ENCODE assay signal across 13 cellular contexts in the genomic region with DNA sequence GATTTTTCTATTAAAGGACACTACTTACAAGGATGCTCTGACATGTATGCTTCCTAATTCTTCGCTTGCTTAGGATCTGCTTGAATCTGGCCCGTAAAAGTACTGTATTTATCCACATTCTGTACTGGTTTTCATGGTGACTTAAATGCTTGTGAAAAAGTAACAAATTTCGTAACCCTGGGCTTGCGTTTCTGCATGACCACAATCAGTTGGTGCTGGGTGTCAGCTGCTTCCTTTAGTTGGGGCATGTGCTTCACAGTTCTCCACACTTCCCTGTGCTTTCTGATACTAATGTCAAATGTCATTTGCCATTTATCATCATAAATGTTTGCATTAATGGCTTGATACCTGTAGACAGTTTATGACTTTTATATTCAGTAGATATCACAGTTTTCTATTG.
DNase-seq lines count a peak whose midpoint lies in the region; ATAC-seq and TF ChIP-seq lines count a peak whose summit lies in the region.
"Had no signal": no experiment of that assay in that cellular context is flagged by ENCODE, and none has a peak within 500 bp of the region (broad histone marks: within the 10 kb centered on the region; RNA-seq: fewer than 3 reads in every experiment).

No MANE protein-coding gene starts in this region.

- H3F3A ChIP-seq in smooth muscle cell (ENCODE audit: low read depth) = no peaks in the 10 kb centered on the region
- H3F3A ChIP-seq in neural progenitor cell (ENCODE audit: low read depth) = no peaks in the 10 kb centered on the region

- WGBS in smooth muscle cell (ENCODE audit: low lambda C conversion rate) = 80% methylated on average over 4 of the region's 4 CpGs

- H4K20me1 ChIP-seq in smooth muscle cell (ENCODE audit: low read depth) = no peaks in the 10 kb centered on the region
- no peaks in the 10 kb centered on the region for H4K20me1 ChIP-seq in neural progenitor cell (ENCODE audit: low read depth)

- no peak for TF ChIP-seq CTCF in fibroblast of villous mesenchyme (IDR thresholded peaks at IDR 0.05; ENCODE audit: insufficient read depth, low read depth, low read length)
- TF ChIP-seq CTCF in smooth muscle cell (IDR thresholded peaks at IDR 0.05; ENCODE audit: borderline replicate concordance, insufficient read depth, poor library complexity, severe bottlenecking) = no peak
- TF ChIP-seq CTCF in neural progenitor cell (IDR thresholded peaks at IDR 0.05) = no peak

- no peak overlapping the region for H3K9ac ChIP-seq in smooth muscle cell (ENCODE audit: low read depth)
- no peak overlapping the region for H3K9ac ChIP-seq in neural progenitor cell

- no peak overlapping the region for H3K4me3 Mint-ChIP-seq in neural progenitor cell
- H3K4me3 Mint-ChIP-seq: activated T-cell treated with anti-CD3 and anti-CD28 coated beads, Interleukin-2, amount 50 U/mL, for 24 hours had no signal

- no peak overlapping the region for H3K27ac ChIP-seq in smooth muscle cell (ENCODE audit: low read depth)
- no peak overlapping the region for H3K27ac ChIP-seq in neural progenitor cell
- H3K27ac ChIP-seq: upper lobe of left lung had no signal

- H3K36me3 ChIP-seq in smooth muscle cell (ENCODE audit: low read depth) = no peaks in the 10 kb centered on the region
- H3K36me3 ChIP-seq in neural progenitor cell = no peaks in the 10 kb centered on the region
- H3K36me3 ChIP-seq: upper lobe of left lung had no signal

- no peaks in the 10 kb centered on the region for H3K36me3 Mint-ChIP-seq in neural progenitor cell

- H3K9me3 Mint-ChIP-seq in neural progenitor cell = no peaks in the 10 kb centered on the region
- H3K9me3 Mint-ChIP-seq: activated T-cell treated with anti-CD3 and anti-CD28 coated beads, Interleukin-2, amount 50 U/mL, for 24 hours had no signal

- H3K27me3 Mint-ChIP-seq in neural progenitor cell (ENCODE audit: insufficient read depth, low read depth) = no peaks in the 10 kb centered on the region
- H3K27me3 Mint-ChIP-seq: activated T-cell treated with anti-CD3 and anti-CD28 coated beads, Interleukin-2, amount 50 U/mL, for 24 hours had no signal

- DNase-seq in NOMO-1 treated with DMSO at 0.1 percent for 48 hours (lab: John Stamatoyannopoulos, UW; ENCODE audit: unreplicated experiment) = peak; percentile 98
- DNase-seq in fibroblast of villous mesenchyme (ENCODE audit: low read depth) = peak; percentile 39
- no peak for DNase-seq in smooth muscle cell (lab: John Stamatoyannopoulos, UW; ENCODE audit: unreplicated experiment)
- DNase-seq in neural progenitor cell (ENCODE audit: low spot score) = no peak
- DNase-seq in superior temporal gyrus (ENCODE audit: extremely low spot score) = no peak
- DNase-seq in T-helper 2 cell = no peak
- DNase-seq: activated T-cell treated with anti-CD3 and anti-CD28 coated beads, Interleukin-2, amount 50 U/mL, for 24 hours; Caco-2; NCI-H2029; stimulated activated CD4-positive, alpha-beta T cell treated with anti-CD3 and anti-CD28 coated beads, Interleukin-4, amount 100 ng/mL, for 24 hours had no signal

- ATAC-seq in GM18502 (IDR thresholded peaks at IDR 0.05; ENCODE audit: poor library complexity, unreplicated experiment) (peak; percentile 59), HG02981 (IDR thresholded peaks at IDR 0.05; ENCODE audit: unreplicated experiment) (peak; percentile 50)

- no peaks in the 10 kb centered on the region for H3K4me1 ChIP-seq in smooth muscle cell (ENCODE audit: low read depth)
- peaks cover under 1% of the 10 kb centered on the region for H3K4me1 ChIP-seq in neural progenitor cell
- H3K4me1 ChIP-seq: Caco-2 had no signal

- no peak overlapping the region for H3K27ac Mint-ChIP-seq in neural progenitor cell
- H3K27ac Mint-ChIP-seq: activated T-cell treated with anti-CD3 and anti-CD28 coated beads, Interleukin-2, amount 50 U/mL, for 24 hours had no signal

- H3K9me3 ChIP-seq in smooth muscle cell (replicated peaks; ENCODE audit: low read depth) = no peaks in the 10 kb centered on the region
- H3K9me3 ChIP-seq in neural progenitor cell (ENCODE audit: low read depth) = no peaks in the 10 kb centered on the region
- H3K9me3 ChIP-seq: Caco-2, upper lobe of left lung had no signal

- H3K4me3 ChIP-seq in fibroblast of villous mesenchyme (ENCODE audit: low read depth, low read length) (no peak overlapping the region), smooth muscle cell (no peak overlapping the region), neural progenitor cell (no peak overlapping the region)
- H3K4me3 ChIP-seq: upper lobe of left lung had no signal

- H3K4me2 ChIP-seq in smooth muscle cell = no peak overlapping the region
- H3K4me2 ChIP-seq in neural progenitor cell = no peak overlapping the region

- H3K4me1 Mint-ChIP-seq in neural progenitor cell = no peaks in the 10 kb centered on the region

- no peak overlapping the region for H2AFZ ChIP-seq in smooth muscle cell (ENCODE audit: low read depth)
- H2AFZ ChIP-seq in neural progenitor cell (replicated peaks) = no peak overlapping the region

- H3K79me2 ChIP-seq in smooth muscle cell (ENCODE audit: low read depth) = no peaks in the 10 kb centered on the region
- no peaks in the 10 kb centered on the region for H3K79me2 ChIP-seq in neural progenitor cell (ENCODE audit: low read depth)

- H3K27me3 ChIP-seq in smooth muscle cell (ENCODE audit: low read depth) (no peaks in the 10 kb centered on the region), neural progenitor cell (no peaks in the 10 kb centered on the region)
- H3K27me3 ChIP-seq: upper lobe of left lung had no signal

Comparison
In these comparisons a context has a peak if more than half of its experiments do, and no peak if none do; other contexts are left out.
1. DNase-seq: peak in NOMO-1 treated with DMSO at 0.1 percent for 48 hours (single experiment) and fibroblast of villous mesenchyme (single experiment); none in smooth muscle cell (single experiment), neural progenitor cell (single experiment), superior temporal gyrus (single experiment) and T-helper 2 cell (0 of 5).